In genomic region chr5:10699987-10700386, GRCh38 we compare ENCODE assay signal across 12 cellular contexts.
A peak's percentile ranks its signal among the peaks of the same experiment; 100 is the strongest.
DNase-seq lines count a peak whose midpoint lies in the region; ATAC-seq and TF ChIP-seq lines count a peak whose summit lies in the region.
"Had no signal": no experiment of that assay in that cellular context is flagged by ENCODE, and none has a peak within 500 bp of the region (broad histone marks: within the 10 kb centered on the region; RNA-seq: fewer than 3 reads in every experiment).

No MANE protein-coding gene starts in this region.

- H3K27me3 Mint-ChIP-seq in activated CD8-positive, alpha-beta T cell treated with anti-CD3 and anti-CD28 coated beads, Interleukin-2, amount 10 ng/mL, durations not matched to agents 7 days and 5 days (ENCODE audit: low read depth): no peaks in the 10 kb centered on the region

- H3K4me3 Mint-ChIP-seq in activated CD8-positive, alpha-beta T cell treated with anti-CD3 and anti-CD28 coated beads, Interleukin-2, amount 10 ng/mL, durations not matched to agents 7 days and 5 days: no peak overlapping the region

- DNase-seq in GM13976 (ENCODE audit: low spot score): peak; percentile 74
- no peak for DNase-seq in activated CD8-positive, alpha-beta T cell treated with anti-CD3 and anti-CD28 coated beads, Interleukin-2, amount 10 ng/mL, durations not matched to agents 7 days and 5 days
- no peak for DNase-seq in HK-2 (ENCODE audit: unreplicated experiment)
- DNase-seq in SHP77 treated with DMSO at 0.1 percent for 48 hours (lab: John Stamatoyannopoulos, UW): no peak
- no peak for DNase-seq in head of caudate nucleus
- DNase-seq in NCI-H510A treated with DMSO at 0.1 percent for 48 hours (lab: John Stamatoyannopoulos, UW): no peak
- DNase-seq: C1 segment of cervical spinal cord, NCI-H1417 treated with DMSO at 0.1 percent for 48 hours, SW 1271 had no signal

- peak; percentile 65 for ATAC-seq in GM21360 (IDR thresholded peaks at IDR 0.05; ENCODE audit: unreplicated experiment)
- peak; percentile 60 for ATAC-seq in HG03064 (IDR thresholded peaks at IDR 0.05; ENCODE audit: low read depth, unreplicated experiment)
- peak; percentile 49 for ATAC-seq in activated CD8-positive, alpha-beta T cell treated with anti-CD3 and anti-CD28 coated beads, Interleukin-2, amount 10 ng/mL, durations not matched to agents 7 days and 5 days

- POLR2A ChIA-PET in activated CD8-positive, alpha-beta T cell treated with anti-CD3 and anti-CD28 coated beads, Interleukin-2, amount 10 ng/mL, durations not matched to agents 7 days and 5 days (lab: Charles Lee): no interaction called here

- H3K36me3 Mint-ChIP-seq in activated CD8-positive, alpha-beta T cell treated with anti-CD3 and anti-CD28 coated beads, Interleukin-2, amount 10 ng/mL, durations not matched to agents 7 days and 5 days (ENCODE audit: low read depth): peaks cover 12% of the 10 kb centered on the region

- no peak for TF ChIP-seq CTCF in GM13976 (IDR thresholded peaks at IDR 0.05; ENCODE audit: borderline replicate concordance, control extremely low read depth, extremely low read depth, insufficient read depth, missing control alignments)

- in situ Hi-C loops in GM13976 (cut with MboI; ENCODE audit: low sequenced_read_pairs, unreplicated experiment): no loop called here

- intact Hi-C loops in head of caudate nucleus (cut with DNase I): loop anchor here (10.0 kb wide), 1 partner anchor 165 kb away; no protein-coding TSS in a partner anchor

- peaks cover 42% of the 10 kb centered on the region for H3K4me1 Mint-ChIP-seq in activated CD8-positive, alpha-beta T cell treated with anti-CD3 and anti-CD28 coated beads, Interleukin-2, amount 10 ng/mL, durations not matched to agents 7 days and 5 days (ENCODE audit: low read depth)

- no peaks in the 10 kb centered on the region for H3K9me3 Mint-ChIP-seq in activated CD8-positive, alpha-beta T cell treated with anti-CD3 and anti-CD28 coated beads, Interleukin-2, amount 10 ng/mL, durations not matched to agents 7 days and 5 days (ENCODE audit: insufficient read depth)
- H3K9me3 Mint-ChIP-seq: activated T-helper 2 cell treated with anti-CD3 and anti-CD28 coated beads, Interferon-gamma antibody, Interleukin-2, Interleukin-4, amounts not matched to agents 10 μg/mL and 5 μg/mL and 100 μg/mL, durations not matched to agents 14 hours and 24 hours and 36 hours had no signal

- CTCF ChIA-PET in activated CD8-positive, alpha-beta T cell treated with anti-CD3 and anti-CD28 coated beads, Interleukin-2, amount 10 ng/mL, durations not matched to agents 7 days and 5 days (lab: Charles Lee): no interaction called here

- H3K27ac Mint-ChIP-seq in activated CD8-positive, alpha-beta T cell treated with anti-CD3 and anti-CD28 coated beads, Interleukin-2, amount 10 ng/mL, durations not matched to agents 7 days and 5 days: peak overlapping the region; percentile 8
- H3K27ac Mint-ChIP-seq: activated T-helper 2 cell treated with anti-CD3 and anti-CD28 coated beads, Interferon-gamma antibody, Interleukin-2, Interleukin-4, amounts not matched to agents 10 μg/mL and 5 μg/mL and 100 μg/mL, durations not matched to agents 14 hours and 24 hours and 36 hours had no signal
